ENCODE assay signal across 8 cellular contexts in genomic region chr6:26017567-26017966, GRCh38. TPM values are rescaled to one million over a fixed set of nuclear protein-coding genes. Genes with fewer than 3 reads are reported as not detected.
DNase-seq lines count a peak whose midpoint lies in the region; ATAC-seq and TF ChIP-seq lines count a peak whose summit lies in the region.

No MANE protein-coding gene starts in this region.

- ATAC-seq in GM23338 (peak; percentile 37), mucosa of descending colon (no peak), HG03139 (IDR thresholded peaks at IDR 0.05; ENCODE audit: unreplicated experiment) (no peak)
- peak; percentile 8 for ATAC-seq in activated CD8-positive, alpha-beta memory T cell treated with anti-CD3 and anti-CD28 coated beads, Interleukin-2, amount 10 ng/mL, durations not matched to agents 7 days and 5 days

- intact Hi-C loops in mucosa of descending colon (cut with DNase I, micrococcal nuclease): no loop called here

- H3K9me2 ChIP-seq in GM23338 (ENCODE audit: insufficient read depth): no peaks in the 10 kb centered on the region

- H3K4me3 Mint-ChIP-seq in GM23338: peak overlapping the region; percentile 76
- peak overlapping the region; percentile 59 for H3K4me3 Mint-ChIP-seq in activated CD8-positive, alpha-beta memory T cell treated with anti-CD3 and anti-CD28 coated beads, Interleukin-2, amount 10 ng/mL, durations not matched to agents 7 days and 5 days
- peak overlapping the region; percentile 55 for H3K4me3 Mint-ChIP-seq in endodermal cell

- no peaks in the 10 kb centered on the region for H3K79me2 ChIP-seq in GM23338 (replicated peaks; ENCODE audit: insufficient read depth)

- H3K27ac ChIP-seq in GM23338 (ENCODE audit: low read depth) (peak overlapping the region; percentile 68; the same call in 1 of the 2 replicates), endodermal cell (ENCODE audit: low read depth, low read length) (no peak overlapping the region)

- no peaks in the 10 kb centered on the region for H3K36me3 ChIP-seq in GM23338 (ENCODE audit: insufficient read depth)
- no peaks in the 10 kb centered on the region for H3K36me3 ChIP-seq in endodermal cell (ENCODE audit: control insufficient read depth, insufficient read depth, low read length)
- no peaks in the 10 kb centered on the region for H3K36me3 ChIP-seq in mucosa of descending colon (ENCODE audit: low read depth)

- H3K4me3 ChIP-seq in GM23338 (no peak overlapping the region), endodermal cell (ENCODE audit: low read length) (no peak overlapping the region), mucosa of descending colon (no peak overlapping the region)

- peaks cover 26% of the 10 kb centered on the region for H3K27me3 Mint-ChIP-seq in GM23338 (ENCODE audit: insufficient read depth, low read depth, poor library complexity)
- no peaks in the 10 kb centered on the region for H3K27me3 Mint-ChIP-seq in activated CD8-positive, alpha-beta memory T cell treated with anti-CD3 and anti-CD28 coated beads, Interleukin-2, amount 10 ng/mL, durations not matched to agents 7 days and 5 days
- no peaks in the 10 kb centered on the region for H3K27me3 Mint-ChIP-seq in endodermal cell (ENCODE audit: insufficient read depth)

- peak; percentile 72 for DNase-seq in GM23338 (ENCODE audit: low spot score)
- DNase-seq in activated CD8-positive, alpha-beta memory T cell treated with anti-CD3 and anti-CD28 coated beads, Interleukin-2, amount 10 ng/mL, durations not matched to agents 7 days and 5 days: peak; percentile 87
- DNase-seq in endodermal cell: peak; percentile 77
- DNase-seq in mucosa of descending colon: peak; percentile 44 to 72 (median 47)
- peak; percentile 71 to 86 for DNase-seq in stimulated activated CD8-positive, alpha-beta memory T cell treated with anti-CD3 and anti-CD28 coated beads, Interleukin-7, amount 100 ng/mL, for 48 hours (ENCODE audit: extremely low read depth in 1 of 2, low read depth in 1 of 2)
- DNase-seq in ecto neural progenitor cell (ENCODE audit: low spot score): no peak
- no peak for DNase-seq in NAMALWA (ENCODE audit: low spot score)

- H3K4me2 ChIP-seq in GM23338: no peak overlapping the region

- H3K9me3 ChIP-seq in endodermal cell (ENCODE audit: control insufficient read depth, low read length): peaks cover 12% of the 10 kb centered on the region
- peaks cover 2% of the 10 kb centered on the region for H3K9me3 ChIP-seq in mucosa of descending colon

- H3K27ac Mint-ChIP-seq in GM23338 (peak overlapping the region; percentile 98), endodermal cell (peak overlapping the region; percentile 72)
- peak overlapping the region; percentile 88 for H3K27ac Mint-ChIP-seq in activated CD8-positive, alpha-beta memory T cell treated with anti-CD3 and anti-CD28 coated beads, Interleukin-2, amount 10 ng/mL, durations not matched to agents 7 days and 5 days

- CTCF ChIA-PET in activated CD8-positive, alpha-beta memory T cell treated with anti-CD3 and anti-CD28 coated beads, Interleukin-2, amount 10 ng/mL, durations not matched to agents 7 days and 5 days (lab: Charles Lee): interaction anchor here (0.6 to 9.3 kb wide), 10 partner anchors 9 to 229 kb away, joined by 3 to 78 read pairs (median 4); partner anchors contain the start of gene TRIM38

- H3K9me3 Mint-ChIP-seq in GM23338 (no peaks in the 10 kb centered on the region; the same call in 2 of the 3 replicates), endodermal cell (peaks cover 15% of the 10 kb centered on the region)
- no peaks in the 10 kb centered on the region for H3K9me3 Mint-ChIP-seq in activated CD8-positive, alpha-beta memory T cell treated with anti-CD3 and anti-CD28 coated beads, Interleukin-2, amount 10 ng/mL, durations not matched to agents 7 days and 5 days (ENCODE audit: low read depth)

- H3F3A ChIP-seq in GM23338 (replicated peaks; ENCODE audit: low read depth): 0 out of 2 replicates have a peak, but pooled peaks cover 7% of the 10 kb centered on the region

- H3K4me1 Mint-ChIP-seq in GM23338 (peaks cover 30% of the 10 kb centered on the region), endodermal cell (peaks cover 10% of the 10 kb centered on the region)
- peaks cover 36% of the 10 kb centered on the region for H3K4me1 Mint-ChIP-seq in activated CD8-positive, alpha-beta memory T cell treated with anti-CD3 and anti-CD28 coated beads, Interleukin-2, amount 10 ng/mL, durations not matched to agents 7 days and 5 days

- TF ChIP-seq CTCF in GM23338 (conservative IDR thresholded peaks at IDR 0.05; ENCODE audit: low read depth in 2 of 2): peak; percentile 54 to 62
- TF ChIP-seq CTCF in endodermal cell (conservative IDR thresholded peaks at IDR 0.05): peak; percentile 50
- no peak for TF ChIP-seq CTCF in mucosa of descending colon (IDR thresholded peaks at IDR 0.05)

- no peak overlapping the region for H3K9ac ChIP-seq in endodermal cell (ENCODE audit: extremely low read depth, low read length, poor library complexity, severe bottlenecking)

- H3K4me1 ChIP-seq in GM23338 (ENCODE audit: insufficient read depth): peaks cover 32% of the 10 kb centered on the region
- no peaks in the 10 kb centered on the region for H3K4me1 ChIP-seq in endodermal cell (ENCODE audit: control insufficient read depth, insufficient read depth, low read length)
- no peaks in the 10 kb centered on the region for H3K4me1 ChIP-seq in mucosa of descending colon (ENCODE audit: low read depth)

- H3K27me3 ChIP-seq in GM23338 (ENCODE audit: insufficient read depth): no peaks in the 10 kb centered on the region
- H3K27me3 ChIP-seq in endodermal cell (ENCODE audit: control insufficient read depth, insufficient read depth, low read length, poor library complexity, severe bottlenecking): no peaks in the 10 kb centered on the region

- 0 out of 2 replicates have a peak overlapping the region, but pooled peaks have one; percentile 70 for H2AFZ ChIP-seq in GM23338

- no peaks in the 10 kb centered on the region for H4K20me1 ChIP-seq in GM23338 (replicated peaks; ENCODE audit: insufficient read depth)

- WGBS in endodermal cell (ENCODE audit: insufficient coverage in 1 of 2, insufficient read length in 1 of 2), 2 experiments: 89 to 90% methylated on average over 17 to 21 of the region's 21 CpGs

- H3K36me3 Mint-ChIP-seq in GM23338 (ENCODE audit: low read depth): no peaks in the 10 kb centered on the region; the same call in 2 of the 3 replicates
- H3K36me3 Mint-ChIP-seq in activated CD8-positive, alpha-beta memory T cell treated with anti-CD3 and anti-CD28 coated beads, Interleukin-2, amount 10 ng/mL, durations not matched to agents 7 days and 5 days: peaks cover 3% of the 10 kb centered on the region
- peaks cover 2% of the 10 kb centered on the region for H3K36me3 Mint-ChIP-seq in endodermal cell (ENCODE audit: low read depth)

TF ChIP-seq in GM23338, 12 proteins besides CTCF, POLR2A, EP300 and RAD21 (continues in another document):
- TF ChIP-seq REST (IDR thresholded peaks at IDR 0.05; ENCODE audit: unreplicated experiment) (no peak), EZH2 (IDR thresholded peaks at IDR 0.05; ENCODE audit: low read depth, unreplicated experiment) (no peak), ZNF114 (CRISPR knock-in tag; IDR thresholded peaks at IDR 0.05) (peak; percentile 93; the same call in 1 of the 2 replicates), ETS1 (IDR thresholded peaks at IDR 0.05) (no peak), STAT1 (IDR thresholded peaks at IDR 0.05; ENCODE audit: unreplicated experiment) (no peak)

RNA-seq across cellular contexts. Expression of gene TRIM38, which starts 55.0 kb away (rescaled TPM):
- 0.58 and 0.66 TPM in 2 replicates for total RNA-seq in GM23338 (2014; rRNA removed; shearing (Covaris generic))
- 0.57 and 0.82 TPM in 2 replicates for polyA plus RNA-seq in GM23338 (2016; fragmentation: Nextera tagmentation; extraction: Ambion mirVana)
- 10 to 100 TPM; 19.0 to 28.2 TPM for total RNA-seq in activated CD8-positive, alpha-beta memory T cell treated with anti-CD3 and anti-CD28 coated beads, Interleukin-2, amount 10 ng/mL, durations not matched to agents 7 days and 5 days
- total RNA-seq in endodermal cell (1 to 10 TPM; 4.2 to 4.4 TPM), mucosa of descending colon (10 to 100 TPM; 11.4 to 15.8 (median 12.6) TPM)
- 0.32 TPM for polyA plus RNA-seq in endodermal cell (2013, experiment 1 of 2)
- 0.29 TPM for polyA plus RNA-seq in endodermal cell (2013, experiment 2 of 2)

Comparison
In these comparisons a context has a peak if more than half of its experiments do, and no peak if none do; other contexts are left out.
1. ATAC-seq: peak in GM23338 (single experiment) and activated CD8-positive, alpha-beta memory T cell treated with anti-CD3 and anti-CD28 coated beads, Interleukin-2, amount 10 ng/mL, durations not matched to agents 7 days and 5 days (single experiment); none in mucosa of descending colon (single experiment) and HG03139 (single experiment).
2. DNase-seq: peak in GM23338 (single experiment), activated CD8-positive, alpha-beta memory T cell treated with anti-CD3 and anti-CD28 coated beads, Interleukin-2, amount 10 ng/mL, durations not matched to agents 7 days and 5 days (single experiment), endodermal cell (single experiment), mucosa of descending colon (3 of 3) and stimulated activated CD8-positive, alpha-beta memory T cell treated with anti-CD3 and anti-CD28 coated beads, Interleukin-7, amount 100 ng/mL, for 48 hours (2 of 2); none in ecto neural progenitor cell (single experiment) and NAMALWA (single experiment).
3. Peak in every context shown above with its lines, with median percentiles within 50 percentile points of each other: H3K27ac Mint-ChIP-seq and H3K4me3 Mint-ChIP-seq.